ENCODE assay signal across 8 cellular contexts in genomic region chr12:45268672-45269406, GRCh38. TPM values are rescaled to one million over a fixed set of nuclear protein-coding genes. Genes with fewer than 3 reads are reported as not detected.
DNase-seq lines count a peak whose midpoint lies in the region; ATAC-seq and TF ChIP-seq lines count a peak whose summit lies in the region.

No MANE protein-coding gene starts in this region.

- peak; percentile 96 for DNase-seq in EH (ENCODE audit: low read depth)
- peak; percentile 69 for DNase-seq in NCI-H2227 (lab: John Stamatoyannopoulos, UW; ENCODE audit: unreplicated experiment)
- DNase-seq in brain microvascular endothelial cell: peak; percentile 90
- peak; percentile 67 for DNase-seq in left lobe of liver (ENCODE audit: low spot score)
- DNase-seq in upper lobe of right lung: peak; percentile 76
- no peak for DNase-seq in stimulated activated naive CD8-positive, alpha-beta T cell treated with anti-CD3 and anti-CD28 coated beads, Interleukin-15, Interleukin-2, amounts not matched to agents 100 U/mL and 50 U/mL, for 24 hours

- peak overlapping the region; percentile 59 for H3K27ac ChIP-seq in brain microvascular endothelial cell
- H3K27ac ChIP-seq in upper lobe of right lung: peak overlapping the region; percentile 58

- no peaks in the 10 kb centered on the region for H3K36me3 ChIP-seq in brain microvascular endothelial cell (replicated peaks)
- no peaks in the 10 kb centered on the region for H3K36me3 ChIP-seq in upper lobe of right lung

- peak; percentile 82 for ATAC-seq in HG02610 (IDR thresholded peaks at IDR 0.05; ENCODE audit: unreplicated experiment)
- ATAC-seq in left lobe of liver: peak; percentile 83
- ATAC-seq in upper lobe of right lung: peak; percentile 61
- no peak for ATAC-seq in HG03025 (IDR thresholded peaks at IDR 0.05; ENCODE audit: low FRiP score, unreplicated experiment)
- no peak for ATAC-seq in stimulated activated naive CD8-positive, alpha-beta T cell treated with anti-CD3 and anti-CD28 coated beads, Interleukin-15, Interleukin-2, amounts not matched to agents 100 U/mL and 50 U/mL, for 24 hours

- TF ChIP-seq CTCF in brain microvascular endothelial cell (IDR thresholded peaks at IDR 0.05; ENCODE audit: low read depth, low read length, missing control alignments) (peak; percentile 53), upper lobe of right lung (IDR thresholded peaks at IDR 0.05) (peak; percentile 34)

- no peaks in the 10 kb centered on the region for H3K9me3 ChIP-seq in upper lobe of right lung

- intact Hi-C loops in upper lobe of right lung (cut with DNase I): no loop called here

- peaks cover 29% of the 10 kb centered on the region for H3K4me1 ChIP-seq in upper lobe of right lung

- H3K4me3 ChIP-seq in brain microvascular endothelial cell (ENCODE audit: low read depth, low read length): peak overlapping the region; percentile 20
- peak overlapping the region; percentile 15 for H3K4me3 ChIP-seq in upper lobe of right lung

- no peaks in the 10 kb centered on the region for H3K27me3 ChIP-seq in brain microvascular endothelial cell (replicated peaks)
- no peaks in the 10 kb centered on the region for H3K27me3 ChIP-seq in upper lobe of right lung

- in situ Hi-C loops in brain microvascular endothelial cell (cut with HindIII; ENCODE audit: low pct_ligation_motif_present, low sequenced_read_pairs): no loop called here

RNA-seq across cellular contexts. Expression of gene ANO6, which starts 52.9 kb away (rescaled TPM):
- 49.5 TPM for total RNA-seq in left lobe of liver
- total RNA-seq in upper lobe of right lung: 85.0 TPM

Comparison
In these comparisons a context has a peak if more than half of its experiments do, and no peak if none do; other contexts are left out.
1. ATAC-seq: peak in HG02610 (single experiment), left lobe of liver (single experiment) and upper lobe of right lung (single experiment); none in HG03025 (single experiment) and stimulated activated naive CD8-positive, alpha-beta T cell treated with anti-CD3 and anti-CD28 coated beads, Interleukin-15, Interleukin-2, amounts not matched to agents 100 U/mL and 50 U/mL, for 24 hours (single experiment).